22 cellular contexts compared by ENCODE assay signal in the genomic region with DNA sequence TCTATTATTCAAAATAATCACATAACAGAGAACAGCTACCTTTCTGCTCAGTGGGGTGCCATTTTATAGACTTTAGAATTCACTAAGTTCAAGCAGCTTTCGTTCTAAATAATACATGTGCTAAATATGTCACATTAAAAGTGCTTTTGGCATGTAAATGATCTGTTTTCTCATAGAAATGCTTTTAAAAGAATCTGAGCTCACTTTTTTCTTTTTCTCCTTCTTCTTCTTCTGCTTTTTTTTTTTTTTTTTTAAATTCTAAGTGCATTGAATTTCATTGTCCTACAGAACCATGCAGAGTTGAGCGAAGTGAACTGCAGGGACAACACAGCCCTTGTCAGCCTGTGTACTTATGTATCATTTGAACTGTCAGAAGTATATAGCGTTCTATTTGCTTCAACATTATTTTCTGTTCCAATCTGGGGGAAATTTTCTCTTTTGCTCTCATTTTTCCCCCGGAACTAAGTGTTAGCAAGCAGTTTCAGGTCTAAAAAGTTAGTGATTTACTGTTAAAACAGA.
"Had no signal": no experiment of that assay in that cellular context is flagged by ENCODE, and none has a peak within 500 bp of the region (broad histone marks: within the 10 kb centered on the region; RNA-seq: fewer than 3 reads in every experiment).

No MANE protein-coding gene starts in this region.

- H3K9me3 Mint-ChIP-seq: memory B cell, type B pancreatic cell had no signal

- H3K27me3 Mint-ChIP-seq: natural killer cell treated with Interleukin-12 subunit alpha and Interleukin-12 subunit beta and Interleukin-15 and Interleukin-18, amount 100 ng/mL, for 72 hours had no signal

- H3K4me1 ChIP-seq: colonic mucosa, left ventricle myocardium inferior, lower lobe of right lung, right atrium auricular region, sigmoid colon, suprapubic skin, thyroid gland had no signal

- H3K4me3 Mint-ChIP-seq: endodermal cell; memory B cell; natural killer cell treated with Interleukin-12 subunit alpha and Interleukin-12 subunit beta and Interleukin-15 and Interleukin-18, amount 100 ng/mL, for 72 hours; type B pancreatic cell had no signal

- H3K4me3 ChIP-seq: colonic mucosa, hepatocyte, left ventricle myocardium inferior, lower lobe of right lung, ovary, right atrium auricular region, sigmoid colon, skin epidermis, suprapubic skin, thyroid gland had no signal

- H3K9me3 ChIP-seq: colonic mucosa, left ventricle myocardium inferior, lower lobe of right lung, ovary, right atrium auricular region, sigmoid colon, suprapubic skin, thyroid gland had no signal

- H3K27me3 ChIP-seq: colonic mucosa, ovary, right atrium auricular region, sigmoid colon, suprapubic skin, thyroid gland had no signal

- H3K36me3 ChIP-seq: colonic mucosa, left ventricle myocardium inferior, lower lobe of right lung, ovary, right atrium auricular region, sigmoid colon, suprapubic skin, thyroid gland had no signal

- H3K27ac Mint-ChIP-seq: endodermal cell; memory B cell; natural killer cell treated with Interleukin-12 subunit alpha and Interleukin-12 subunit beta and Interleukin-15 and Interleukin-18, amount 100 ng/mL, for 72 hours; type B pancreatic cell had no signal

- H3K4me1 Mint-ChIP-seq: memory B cell had no signal

- H3K79me2 ChIP-seq: hepatocyte had no signal

- DNase-seq: colonic mucosa; dermis blood vessel endothelial cell; endodermal cell; erythroblast; foreskin keratinocyte; kidney; left cardiac atrium; left ventricle myocardium inferior; lower lobe of right lung; midbrain; ovary; sigmoid colon; stimulated activated CD4-positive, alpha-beta T cell treated with anti-CD3 and anti-CD28 coated beads, Interleukin-2, amount 100 ng/mL, for 48 hours; stimulated activated naive CD8-positive, alpha-beta T cell treated with anti-CD3 and anti-CD28 coated beads, Interleukin-15, Interleukin-2, amounts not matched to agents 100 U/mL and 50 U/mL, for 24 hours; thyroid gland had no signal

- ATAC-seq: foreskin keratinocyte; left cardiac atrium; lower lobe of right lung; natural killer cell treated with Interleukin-12 subunit alpha and Interleukin-12 subunit beta and Interleukin-15 and Interleukin-18, amount 100 ng/mL, for 72 hours; stimulated activated naive CD8-positive, alpha-beta T cell treated with anti-CD3 and anti-CD28 coated beads, Interleukin-15, Interleukin-2, amounts not matched to agents 100 U/mL and 50 U/mL, for 24 hours had no signal

- H3K4me2 ChIP-seq: hepatocyte had no signal

- H3K27ac ChIP-seq: colonic mucosa, foreskin keratinocyte, hepatocyte, left ventricle myocardium inferior, lower lobe of right lung, ovary, right atrium auricular region, sigmoid colon, skin epidermis, suprapubic skin, thyroid gland had no signal

- H2AFZ ChIP-seq: hepatocyte had no signal

- H3K36me3 Mint-ChIP-seq: memory B cell; natural killer cell treated with Interleukin-12 subunit alpha and Interleukin-12 subunit beta and Interleukin-15 and Interleukin-18, amount 100 ng/mL, for 72 hours; type B pancreatic cell had no signal
